Comparison of ENCODE assay signal across 14 cellular contexts in genomic region chr9:124697326-124698200, GRCh38.
DNase-seq lines count a peak whose midpoint lies in the region; ATAC-seq, FAIRE-seq and TF ChIP-seq lines count a peak whose summit lies in the region.
"Had no signal": no experiment of that assay in that cellular context is flagged by ENCODE, and none has a peak within 500 bp of the region (broad histone marks: within the 10 kb centered on the region; RNA-seq: fewer than 3 reads in every experiment).

No MANE protein-coding gene starts in this region.

- CTCF ChIA-PET in A549 (lab: Yijun Ruan, JAX) (interaction anchor here (1.4 to 2.7 kb wide), 3 partner anchors 14 to 80 kb away, joined by 3 to 15 read pairs (median 5); no protein-coding TSS in a partner anchor), K562 (lab: Yijun Ruan, JAX; ENCODE audit: low intra/inter-chr PET ratio) (interaction anchor here (0.6 kb wide), 1 partner anchor 223 kb away, joined by 3 read pairs; no protein-coding TSS in a partner anchor)

- FAIRE-seq in A549 (lab: Jason Lieb, UNC) (no peak), K562 (lab: Jason Lieb, UNC) (no peak)
- FAIRE-seq: GM18507 had no signal

- BruUV-seq in K562 (replicated peaks; lab: Mats Ljungman, UMichigan), result no TSS peak

- TF ChIP-seq RAD21 in A549 (conservative IDR thresholded peaks at IDR 0.05 in 1 of 2, IDR thresholded peaks at IDR 0.05 in 1 of 2), result no peak
- no peak for TF ChIP-seq RAD21 in K562 (CRISPR knock-in tag; conservative IDR thresholded peaks at IDR 0.05 in 1 of 2, IDR thresholded peaks at IDR 0.05 in 1 of 2)

- WGBS in A549 (ENCODE audit: missing lambda C conversion rate), result 73% methylated on average over 5 of the region's 5 CpGs
- 56% methylated on average over 5 of the region's 5 CpGs for WGBS in K562 (ENCODE audit: insufficient coverage, low coverage, missing lambda C conversion rate)

- POLR2A ChIA-PET in A549 (lab: Yijun Ruan, JAX), result no interaction called here
- POLR2A ChIA-PET in K562 (lab: Yijun Ruan, JAX), result no interaction called here

- in situ Hi-C loops in K562 (cut with MboI), result no loop called here
- in situ Hi-C loops in HAP-1 (cut with MboI; ENCODE audit: low sequenced_read_pairs), result no loop called here

- TF ChIP-seq EP300 in A549 (IDR thresholded peaks at IDR 0.05) (no peak), K562 (IDR thresholded peaks at IDR 0.05; ENCODE audit: low read length) (no peak)

- H3K9ac ChIP-seq in K562 (ENCODE audit: insufficient read depth in 1 of 2, low read depth in 2 of 2, low read length in 2 of 2), result no peak overlapping the region

- H3K4me1 ChIP-seq in A549 (peaks cover 51% of the 10 kb centered on the region), K562 (replicated peaks in 1 of 2; ENCODE audit: control insufficient read depth in 2 of 2, insufficient read depth in 2 of 2, low read length in 2 of 2) (peaks cover 7 to 14% of the 10 kb centered on the region in 2 experiments; a peak in 4 of 5 replicates), HAP-1 (peaks cover 30% of the 10 kb centered on the region)

- H3K36me3 ChIP-seq in K562 (ENCODE audit: control insufficient read depth, insufficient read depth, low read length) (no peaks in the 10 kb centered on the region; the same call in 2 of the 3 replicates), HAP-1 (replicated peaks) (peaks cover 3% of the 10 kb centered on the region)
- H3K36me3 ChIP-seq: esophagus muscularis mucosa had no signal

- H3K27ac ChIP-seq in A549, result peak overlapping the region in 1 of 2 experiments; percentile 78; a peak in 2 of 6 replicates
- H3K27ac ChIP-seq in K562 (ENCODE audit: extremely low read depth, low read depth, low read length), result no peak overlapping the region
- H3K27ac ChIP-seq: esophagus muscularis mucosa had no signal

- TF ChIP-seq CTCF in A549 (IDR thresholded peaks at IDR 0.05), result no peak
- TF ChIP-seq CTCF in K562 (IDR thresholded peaks at IDR 0.05 in 2 of 3, conservative IDR thresholded peaks at IDR 0.05 in 1 of 3; ENCODE audit: insufficient read depth in 2 of 3, low read depth in 1 of 3, low read length in 3 of 3), result no peak

- DNase-seq in A549 (ENCODE audit: low read depth in 1 of 2, low spot score in 1 of 2) (peak in 1 of 2 experiments; percentile 7), HS-27A (ENCODE audit: low read depth) (peak; percentile 52), K562 (ENCODE audit: extremely low read depth in 1 of 4, low spot score in 3 of 4) (no peak), kidney glomerular epithelial cell (lab: John Stamatoyannopoulos, UW) (peak; percentile 32), sciatic nerve (ENCODE audit: low spot score) (no peak), HAP-1 (ENCODE audit: low spot score in 2 of 2) (no peak)
- no peak for DNase-seq in activated CD4-positive, CD25-positive, alpha-beta regulatory T cell (lab: John Stamatoyannopoulos, UW)
- DNase-seq: activated CD4-positive, alpha-beta T cell treated with anti-CD3 and anti-CD28 coated beads for 1 hour; aorta; islet precursor cell had no signal

- ATAC-seq in A549 (peak in 1 of 2 experiments; percentile 56; a peak in 3 of 6 replicates), K562 (no peak), sciatic nerve (no peak), GM21515 (IDR thresholded peaks at IDR 0.05; ENCODE audit: unreplicated experiment) (no peak)
- ATAC-seq: stimulated activated effector memory CD8-positive, alpha-beta T cell treated with anti-CD3 and anti-CD28 coated beads, Interleukin-12 subunit alpha, Interleukin-12 subunit beta, amount 100 ng/mL, for 72 hours had no signal

- intact Hi-C loops in K562 (cut with micrococcal nuclease) (loop anchor here (2.0 kb wide), 1 partner anchor 39 kb away; no protein-coding TSS in a partner anchor), sciatic nerve (cut with DNase I) (no loop called here)

- H3K9me1 ChIP-seq in K562 (ENCODE audit: control insufficient read depth, insufficient read depth, low read length), result no peaks in the 10 kb centered on the region

- H3K4me2 ChIP-seq in A549, result peak overlapping the region; percentile 66
- no peak overlapping the region for H3K4me2 ChIP-seq in K562 (ENCODE audit: insufficient read depth, low read length)

- H3K27me3 ChIP-seq in K562 (ENCODE audit: control insufficient read depth in 2 of 2, insufficient read depth in 2 of 2, low read length in 2 of 2) (no peaks in the 10 kb centered on the region), HAP-1 (ENCODE audit: low read depth) (no peaks in the 10 kb centered on the region)
- H3K27me3 ChIP-seq: esophagus muscularis mucosa had no signal

- H3K4me3 ChIP-seq in A549 (no peak overlapping the region), K562 (no peak overlapping the region), HAP-1 (no peak overlapping the region)
- H3K4me3 ChIP-seq: esophagus muscularis mucosa had no signal

- H2AFZ ChIP-seq in K562 (ENCODE audit: low read depth, low read length), result no peak overlapping the region

- TF ChIP-seq POLR2A in A549 (IDR thresholded peaks at IDR 0.05; ENCODE audit: low read length) (no peak), K562 (conservative IDR thresholded peaks at IDR 0.05) (no peak)

- H3K9me3 ChIP-seq in A549 (no peaks in the 10 kb centered on the region), K562 (replicated peaks; ENCODE audit: control insufficient read depth, insufficient read depth, low read depth, low read length) (no peaks in the 10 kb centered on the region), HAP-1 (no peaks in the 10 kb centered on the region)
- H3K9me3 ChIP-seq: esophagus muscularis mucosa had no signal

- H3K79me2 ChIP-seq in K562 (ENCODE audit: control insufficient read depth, insufficient read depth, low read length), result peaks cover 8% of the 10 kb centered on the region; the same call in 1 of the 3 replicates

- no peaks in the 10 kb centered on the region; the same call in 1 of the 2 replicates for H4K20me1 ChIP-seq in K562 (replicated peaks; ENCODE audit: control insufficient read depth, insufficient read depth, low read length)

TF ChIP-seq in A549, 52 proteins besides CTCF, POLR2A, EP300 and RAD21 (continues in another document):
- no peak for TF ChIP-seq FOXS1 (CRISPR knock-in tag; IDR thresholded peaks at IDR 0.05)
- TF ChIP-seq JUN (IDR thresholded peaks at IDR 0.05), result no peak
- no peak for TF ChIP-seq HOXB13 (CRISPR knock-in tag; IDR thresholded peaks at IDR 0.05; ENCODE audit: low read depth)
- no peak for TF ChIP-seq CBX2 (IDR thresholded peaks at IDR 0.05; ENCODE audit: borderline replicate concordance, low read depth)
- TF ChIP-seq POLR2AphosphoS2 (conservative IDR thresholded peaks at IDR 0.05; ENCODE audit: low read length), result no peak
- no peak for TF ChIP-seq TP53 (CRISPR knock-in tag; IDR thresholded peaks at IDR 0.05)
- TF ChIP-seq EHMT2 (IDR thresholded peaks at IDR 0.05; ENCODE audit: low read depth), result no peak
- no peak for TF ChIP-seq MAFK (IDR thresholded peaks at IDR 0.05; ENCODE audit: partially characterized antibody)
- no peak for TF ChIP-seq TFCP2L1 (CRISPR knock-in tag; IDR thresholded peaks at IDR 0.05)
- TF ChIP-seq ZSCAN20 (CRISPR knock-in tag; IDR thresholded peaks at IDR 0.05), result no peak
- no peak for TF ChIP-seq CHD4 (IDR thresholded peaks at IDR 0.05; ENCODE audit: borderline replicate concordance)

Comparison
In these comparisons a context has a peak if more than half of its experiments do, and no peak if none do; other contexts are left out.
1. DNase-seq: peak in HS-27A (single experiment) and kidney glomerular epithelial cell (single experiment); none in K562 (0 of 4), activated CD4-positive, CD25-positive, alpha-beta regulatory T cell (0 of 4), sciatic nerve (single experiment) and HAP-1 (0 of 2).
2. Of the 35 proteins assayed by ChIP-seq in both K562 and A549: peak only in K562: KDM1A; only in A549: none; in both: none; in neither: 34.